In the genomic region with DNA sequence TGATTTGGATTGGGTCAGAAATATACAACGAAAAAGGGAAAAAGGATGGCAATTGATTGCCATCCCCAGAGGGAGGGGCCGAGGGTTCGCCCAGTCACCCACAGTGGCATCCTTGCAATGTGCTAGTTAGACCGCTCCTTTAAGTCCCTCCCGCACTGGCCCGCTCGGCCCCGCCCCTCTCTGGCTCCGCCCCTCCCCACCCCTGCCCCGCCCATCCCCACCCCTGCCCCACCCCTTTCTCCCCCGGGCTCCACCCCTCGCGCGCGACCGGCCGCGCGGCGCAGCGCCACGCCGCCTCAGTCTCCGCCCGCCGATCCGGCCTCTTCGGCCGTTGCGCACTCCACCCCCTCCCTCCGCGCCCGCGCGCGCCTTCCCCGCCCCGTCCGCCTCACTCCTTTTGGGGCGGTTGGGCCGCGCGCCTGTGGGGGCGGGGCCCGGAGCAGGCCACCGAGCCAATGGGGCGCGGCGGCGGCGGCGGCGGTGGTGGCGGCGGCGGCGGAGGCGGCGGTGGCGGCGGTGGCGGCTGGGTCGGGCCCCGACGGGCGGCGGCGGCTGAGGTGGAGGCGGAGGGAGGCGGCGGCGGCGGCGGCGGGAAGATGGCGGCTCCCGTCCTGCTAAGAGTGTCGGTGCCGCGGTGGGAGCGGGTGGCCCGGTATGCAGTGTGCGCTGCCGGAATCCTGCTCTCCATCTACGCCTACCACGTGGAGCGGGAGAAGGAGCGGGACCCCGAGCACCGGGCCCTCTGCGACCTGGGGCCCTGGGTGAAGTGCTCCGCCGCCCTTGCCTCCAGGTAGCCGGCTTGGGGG, we compare ENCODE assay signal across 8 cellular contexts. TPM values are rescaled to one million over a fixed set of nuclear protein-coding genes. Genes with fewer than 3 reads are reported as not detected.
DNase-seq lines count a peak whose midpoint lies in the region; ATAC-seq and TF ChIP-seq lines count a peak whose summit lies in the region.

Gene VKORC1L1 (plus strand): TSS at position 299 of the 806 bp plus-strand sequence. CDS start 298 bp downstream, at position 597.

- H3K4me3 Mint-ChIP-seq in T-helper 1 cell treated with Interleukin-12 subunit alpha and Interleukin-12 subunit beta and Interleukin-4 antibody, amounts not matched to agents 30 μg/mL and 1 μg/mL, for 36 hours: peak within 1 kb of the TSS; percentile 81
- peak within 1 kb of the TSS; percentile 92 for H3K4me3 Mint-ChIP-seq in type B pancreatic cell

- peak; percentile 81 for ATAC-seq in HG02870 (IDR thresholded peaks at IDR 0.05; ENCODE audit: unreplicated experiment)
- peak; percentile 97 to 98 for ATAC-seq in left cardiac atrium

- H3K36me3 Mint-ChIP-seq in T-helper 1 cell treated with Interleukin-12 subunit alpha and Interleukin-12 subunit beta and Interleukin-4 antibody, amounts not matched to agents 30 μg/mL and 1 μg/mL, for 36 hours (ENCODE audit: low read depth): no peaks in the 10 kb centered on the region
- no peaks in the 10 kb centered on the region for H3K36me3 Mint-ChIP-seq in type B pancreatic cell

- intact Hi-C loops in left cardiac atrium (cut with DNase I): no loop called here
- intact Hi-C loops in posterior vena cava (cut with DNase I): no loop called here

- H3K9me3 Mint-ChIP-seq in T-helper 1 cell treated with Interleukin-12 subunit alpha and Interleukin-12 subunit beta and Interleukin-4 antibody, amounts not matched to agents 30 μg/mL and 1 μg/mL, for 36 hours: no peaks in the 10 kb centered on the region
- no peaks in the 10 kb centered on the region for H3K9me3 Mint-ChIP-seq in type B pancreatic cell

- TF ChIP-seq POLR2A in GM15510 (IDR thresholded peaks at IDR 0.05; ENCODE audit: borderline replicate concordance, extremely low read depth, insufficient read length): peak; percentile 38

- H3K27me3 Mint-ChIP-seq in T-helper 1 cell treated with Interleukin-12 subunit alpha and Interleukin-12 subunit beta and Interleukin-4 antibody, amounts not matched to agents 30 μg/mL and 1 μg/mL, for 36 hours (ENCODE audit: low read depth): no peaks in the 10 kb centered on the region
- H3K27me3 Mint-ChIP-seq in type B pancreatic cell: no peaks in the 10 kb centered on the region

- peaks cover 7% of the 10 kb centered on the region for H3K4me1 Mint-ChIP-seq in T-helper 1 cell treated with Interleukin-12 subunit alpha and Interleukin-12 subunit beta and Interleukin-4 antibody, amounts not matched to agents 30 μg/mL and 1 μg/mL, for 36 hours (ENCODE audit: low read depth)
- peaks cover 3% of the 10 kb centered on the region for H3K4me1 Mint-ChIP-seq in type B pancreatic cell (ENCODE audit: unreplicated experiment)

- H3K27ac Mint-ChIP-seq in T-helper 1 cell treated with Interleukin-12 subunit alpha and Interleukin-12 subunit beta and Interleukin-4 antibody, amounts not matched to agents 30 μg/mL and 1 μg/mL, for 36 hours: peak within 1 kb of the TSS; percentile 79
- peak within 1 kb of the TSS; percentile 86 for H3K27ac Mint-ChIP-seq in type B pancreatic cell

- no peak for TF ChIP-seq CTCF in type B pancreatic cell (conservative IDR thresholded peaks at IDR 0.05)

- DNase-seq in NCI-H146 (lab: John Stamatoyannopoulos, UW): peak; percentile 90
- peak; percentile 88 for DNase-seq in amniotic epithelial cell (ENCODE audit: low read depth)
- DNase-seq in left cardiac atrium: peak; percentile 96
- peak; percentile 99 for DNase-seq in posterior vena cava (ENCODE audit: low spot score)
- DNase-seq in type B pancreatic cell (ENCODE audit: extremely low spot score, unreplicated experiment): peak; percentile 97

RNA-seq across cellular contexts. Expression of gene VKORC1L1, which starts in this region (rescaled TPM):
- total RNA-seq in left cardiac atrium: 10 to 100 TPM; 29.8 to 32.1 TPM
- 10 to 100 TPM; 20.6 to 27.4 TPM for total RNA-seq in posterior vena cava
- total RNA-seq in type B pancreatic cell (ENCODE audit: low replicate concordance): 26.4 and 27.3 TPM in 2 replicates

Comparison
In these comparisons a context has a peak if more than half of its experiments do, and no peak if none do; other contexts are left out.
1. Peak in every context shown above with its lines: DNase-seq and ATAC-seq.